8 cellular contexts compared by ENCODE assay signal in genomic region chr7:6057316-6058128, GRCh38.
DNase-seq lines count a peak whose midpoint lies in the region; ATAC-seq and TF ChIP-seq lines count a peak whose summit lies in the region.

No MANE protein-coding gene starts in this region.

- H3K27ac Mint-ChIP-seq in T-helper 1 cell treated with Interleukin-12 subunit alpha and Interleukin-12 subunit beta and Interleukin-4 antibody, amounts not matched to agents 30 μg/mL and 1 μg/mL, for 36 hours = peak overlapping the region; percentile 59
- H3K27ac Mint-ChIP-seq in stimulated activated effector memory CD8-positive, alpha-beta T cell treated with anti-CD3 and anti-CD28 coated beads, Interleukin-12 subunit alpha, Interleukin-12 subunit beta, amount 100 ng/mL, for 72 hours = no peak overlapping the region

- no peaks in the 10 kb centered on the region for H3K27me3 ChIP-seq in WERI-Rb-1 (ENCODE audit: insufficient read depth, low read depth, severe bottlenecking)

- ATAC-seq in stimulated activated effector memory CD8-positive, alpha-beta T cell treated with anti-CD3 and anti-CD28 coated beads, Interleukin-12 subunit alpha, Interleukin-12 subunit beta, amount 100 ng/mL, for 72 hours = no peak
- no peak for ATAC-seq in HG02588 (IDR thresholded peaks at IDR 0.05; ENCODE audit: unreplicated experiment)

- H3K4me3 ChIP-seq in WERI-Rb-1 (ENCODE audit: low read depth, low read length) = peak overlapping the region; percentile 93

- peaks cover 27% of the 10 kb centered on the region for H3K36me3 ChIP-seq in WERI-Rb-1

- peaks cover 7% of the 10 kb centered on the region for H3K36me3 Mint-ChIP-seq in T-helper 1 cell treated with Interleukin-12 subunit alpha and Interleukin-12 subunit beta and Interleukin-4 antibody, amounts not matched to agents 30 μg/mL and 1 μg/mL, for 36 hours (ENCODE audit: low read depth)
- H3K36me3 Mint-ChIP-seq in stimulated activated effector memory CD8-positive, alpha-beta T cell treated with anti-CD3 and anti-CD28 coated beads, Interleukin-12 subunit alpha, Interleukin-12 subunit beta, amount 100 ng/mL, for 72 hours = peaks cover 59% of the 10 kb centered on the region

- H3K4me3 Mint-ChIP-seq in T-helper 1 cell treated with Interleukin-12 subunit alpha and Interleukin-12 subunit beta and Interleukin-4 antibody, amounts not matched to agents 30 μg/mL and 1 μg/mL, for 36 hours = peak overlapping the region; percentile 95
- peak overlapping the region; percentile 95 for H3K4me3 Mint-ChIP-seq in stimulated activated effector memory CD8-positive, alpha-beta T cell treated with anti-CD3 and anti-CD28 coated beads, Interleukin-12 subunit alpha, Interleukin-12 subunit beta, amount 100 ng/mL, for 72 hours

- H3K9me3 ChIP-seq in WERI-Rb-1 (ENCODE audit: severe bottlenecking) = no peaks in the 10 kb centered on the region

- H3K27ac ChIP-seq in WERI-Rb-1 = no peak overlapping the region

- peaks cover 17% of the 10 kb centered on the region for H3K4me1 Mint-ChIP-seq in T-helper 1 cell treated with Interleukin-12 subunit alpha and Interleukin-12 subunit beta and Interleukin-4 antibody, amounts not matched to agents 30 μg/mL and 1 μg/mL, for 36 hours (ENCODE audit: low read depth)
- peaks cover 21% of the 10 kb centered on the region for H3K4me1 Mint-ChIP-seq in stimulated activated effector memory CD8-positive, alpha-beta T cell treated with anti-CD3 and anti-CD28 coated beads, Interleukin-12 subunit alpha, Interleukin-12 subunit beta, amount 100 ng/mL, for 72 hours

- TF ChIP-seq CTCF in WERI-Rb-1 (IDR thresholded peaks at IDR 0.05; ENCODE audit: low read depth, low read length) = no peak

- H3K9me3 Mint-ChIP-seq in T-helper 1 cell treated with Interleukin-12 subunit alpha and Interleukin-12 subunit beta and Interleukin-4 antibody, amounts not matched to agents 30 μg/mL and 1 μg/mL, for 36 hours = no peaks in the 10 kb centered on the region
- no peaks in the 10 kb centered on the region for H3K9me3 Mint-ChIP-seq in stimulated activated effector memory CD8-positive, alpha-beta T cell treated with anti-CD3 and anti-CD28 coated beads, Interleukin-12 subunit alpha, Interleukin-12 subunit beta, amount 100 ng/mL, for 72 hours

- H3K27me3 Mint-ChIP-seq in T-helper 1 cell treated with Interleukin-12 subunit alpha and Interleukin-12 subunit beta and Interleukin-4 antibody, amounts not matched to agents 30 μg/mL and 1 μg/mL, for 36 hours (ENCODE audit: low read depth) = no peaks in the 10 kb centered on the region

- DNase-seq in T-helper 1 cell (no peak), WERI-Rb-1 (no peak), glomerular visceral epithelial cell (ENCODE audit: extremely low spot score) (peak; percentile 7), NCI-H510A treated with DMSO at 0.1 percent for 48 hours (lab: John Stamatoyannopoulos, UW) (no peak), midbrain (lab: John Stamatoyannopoulos, UW) (no peak)
- DNase-seq in stimulated activated effector memory CD8-positive, alpha-beta T cell treated with anti-CD3 and anti-CD28 coated beads, Interleukin-12 subunit alpha, Interleukin-12 subunit beta, amount 100 ng/mL, for 72 hours (ENCODE audit: low spot score in 2 of 2) = no peak
